Comparison of ENCODE assay signal across 15 cellular contexts in the genomic region with DNA sequence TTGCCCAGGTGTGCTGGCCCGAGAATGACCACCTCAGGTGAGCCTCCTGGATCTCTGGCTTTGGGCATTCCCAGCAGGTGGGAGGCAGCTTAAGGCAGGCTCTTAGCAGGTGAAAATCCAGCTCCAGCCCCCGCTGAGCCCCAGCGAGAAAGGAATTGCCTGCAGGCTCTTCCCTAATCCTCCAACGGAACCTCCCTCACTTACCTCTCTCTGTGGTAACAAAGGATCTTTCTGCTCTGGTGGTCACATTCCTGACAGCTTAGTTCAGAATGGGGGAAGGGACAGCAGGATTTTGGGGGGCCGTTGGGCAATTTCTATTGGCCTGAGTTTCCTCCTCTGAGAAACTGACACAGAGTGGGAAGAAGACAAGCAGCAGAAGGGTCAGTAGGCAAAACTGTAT.
A peak's percentile ranks its signal among the peaks of the same experiment; 100 is the strongest.
DNase-seq lines count a peak whose midpoint lies in the region; ATAC-seq and TF ChIP-seq lines count a peak whose summit lies in the region.
"Had no signal": no experiment of that assay in that cellular context is flagged by ENCODE, and none has a peak within 500 bp of the region (broad histone marks: within the 10 kb centered on the region; RNA-seq: fewer than 3 reads in every experiment).

No MANE protein-coding gene starts in this region.

- H3K4me3 ChIP-seq in HAP-1 (no peak overlapping the region), PC-3 (ENCODE audit: low read length) (no peak overlapping the region), neural progenitor cell (peak overlapping the region; percentile 35), suprapubic skin (no peak overlapping the region)

- H3K4me2 ChIP-seq in PC-3 (ENCODE audit: low read length): no peak overlapping the region
- H3K4me2 ChIP-seq in neural progenitor cell: peak overlapping the region; percentile 80

- no peaks in the 10 kb centered on the region for H3K36me3 Mint-ChIP-seq in neural progenitor cell
- H3K36me3 Mint-ChIP-seq: CD8-positive, alpha-beta T cell had no signal

- H3K27ac Mint-ChIP-seq in neural progenitor cell: no peak overlapping the region
- H3K27ac Mint-ChIP-seq: CD8-positive, alpha-beta T cell had no signal

- TF ChIP-seq EP300 in suprapubic skin (IDR thresholded peaks at IDR 0.05): no peak

- no peaks in the 10 kb centered on the region for H3F3A ChIP-seq in PC-3 (ENCODE audit: low read length, unreplicated experiment)
- H3F3A ChIP-seq in neural progenitor cell (ENCODE audit: low read depth): peaks cover 58% of the 10 kb centered on the region

- CTCF ChIA-PET in PC-3 (lab: Charles Lee): no interaction called here

- in situ Hi-C loops in HAP-1 (cut with MboI; ENCODE audit: low sequenced_read_pairs): no loop called here

- H2AFZ ChIP-seq in PC-3 (ENCODE audit: low read length): no peak overlapping the region
- H2AFZ ChIP-seq in neural progenitor cell (replicated peaks): no peak overlapping the region

- POLR2A ChIA-PET in PC-3 (lab: Charles Lee; ENCODE audit: unreplicated experiment): no interaction called here

- H3K9me3 Mint-ChIP-seq in neural progenitor cell: peaks cover 4% of the 10 kb centered on the region
- H3K9me3 Mint-ChIP-seq: CD8-positive, alpha-beta T cell had no signal

- no peaks in the 10 kb centered on the region for H3K27me3 ChIP-seq in HAP-1 (ENCODE audit: low read depth)
- H3K27me3 ChIP-seq in PC-3 (ENCODE audit: low read length): peaks cover 4% of the 10 kb centered on the region; the same call in 1 of the 2 replicates
- H3K27me3 ChIP-seq in neural progenitor cell: no peaks in the 10 kb centered on the region
- H3K27me3 ChIP-seq in suprapubic skin: peaks cover 63% of the 10 kb centered on the region

- H3K36me3 ChIP-seq in HAP-1 (replicated peaks) (no peaks in the 10 kb centered on the region), PC-3 (ENCODE audit: low read depth, low read length) (no peaks in the 10 kb centered on the region), neural progenitor cell (no peaks in the 10 kb centered on the region), suprapubic skin (no peaks in the 10 kb centered on the region)

- BruUV-seq in PC-3 (replicated peaks; lab: Mats Ljungman, UMichigan): no TSS peak

- TF ChIP-seq CTCF in PC-3 (conservative IDR thresholded peaks at IDR 0.05; ENCODE audit: low read depth, low read length) (no peak), neural progenitor cell (IDR thresholded peaks at IDR 0.05) (no peak), suprapubic skin (IDR thresholded peaks at IDR 0.05) (no peak)

- H3K9me2 ChIP-seq in PC-3 (replicated peaks; ENCODE audit: low read length): no peaks in the 10 kb centered on the region

- peaks cover 21% of the 10 kb centered on the region for H3K4me1 Mint-ChIP-seq in neural progenitor cell

- peaks cover 40% of the 10 kb centered on the region for H3K27me3 Mint-ChIP-seq in neural progenitor cell (ENCODE audit: insufficient read depth, low read depth)

- ATAC-seq in PC-3 (no peak), left colon (no peak)
- ATAC-seq: CD8-positive, alpha-beta T cell; HCT116 had no signal

- no peak overlapping the region for H3K4me3 Mint-ChIP-seq in neural progenitor cell
- H3K4me3 Mint-ChIP-seq: CD8-positive, alpha-beta T cell had no signal

- H3K27ac ChIP-seq in PC-3 (ENCODE audit: low read length) (no peak overlapping the region), neural progenitor cell (peak overlapping the region; percentile 92), suprapubic skin (no peak overlapping the region)

- TF ChIP-seq POLR2A in suprapubic skin (IDR thresholded peaks at IDR 0.05): no peak

- H3K9me3 ChIP-seq in HAP-1 (no peaks in the 10 kb centered on the region), PC-3 (ENCODE audit: low read length) (no peaks in the 10 kb centered on the region), neural progenitor cell (ENCODE audit: low read depth) (no peaks in the 10 kb centered on the region), suprapubic skin (no peaks in the 10 kb centered on the region)

- no peak overlapping the region for H3K9ac ChIP-seq in PC-3 (ENCODE audit: low read length)
- H3K9ac ChIP-seq in neural progenitor cell: no peak overlapping the region

- H3K79me2 ChIP-seq in PC-3 (ENCODE audit: low read length) (no peaks in the 10 kb centered on the region), neural progenitor cell (ENCODE audit: low read depth) (no peaks in the 10 kb centered on the region)

- DNase-seq in HAP-1 (ENCODE audit: low spot score in 2 of 2) (peak; percentile 35 to 43), PC-3 (peak; percentile 31), iPS DF 4.7 (ENCODE audit: extremely low read depth, low spot score) (peak; percentile 75), neural progenitor cell (ENCODE audit: low spot score) (peak; percentile 89), NCI-H748 (lab: John Stamatoyannopoulos, UW; ENCODE audit: unreplicated experiment) (no peak), left colon (no peak), suprapubic skin (ENCODE audit: low spot score in 2 of 2) (no peak)
- DNase-seq: CD8-positive, alpha-beta T cell; DND-41; KBM-7; NCI-H1048; NCI-H187; NCI-H446 treated with DMSO at 0.1 percent for 48 hours; SIG-M5 had no signal

- intact Hi-C loops in PC-3 (cut with micrococcal nuclease) (no loop called here), left colon (cut with DNase I, micrococcal nuclease) (no loop called here)

- WGBS in suprapubic skin: 3% methylated on average over 5 of the region's 5 CpGs

- peaks cover 9% of the 10 kb centered on the region for H3K4me1 ChIP-seq in HAP-1
- peaks cover 25% of the 10 kb centered on the region for H3K4me1 ChIP-seq in PC-3 (ENCODE audit: insufficient read depth, low read length)
- H3K4me1 ChIP-seq in neural progenitor cell: peaks cover 46% of the 10 kb centered on the region
- H3K4me1 ChIP-seq in suprapubic skin: peaks cover 4% of the 10 kb centered on the region

- no peaks in the 10 kb centered on the region for H4K20me1 ChIP-seq in PC-3 (ENCODE audit: low read length)
- no peaks in the 10 kb centered on the region for H4K20me1 ChIP-seq in neural progenitor cell (ENCODE audit: low read depth)

Comparison
In these comparisons a context has a peak if more than half of its experiments do, and no peak if none do; other contexts are left out.
1. DNase-seq: peak in HAP-1 (2 of 2), PC-3 (single experiment), iPS DF 4.7 (single experiment) and neural progenitor cell (single experiment); none in NCI-H748 (single experiment), left colon (0 of 2) and suprapubic skin (0 of 2).